ENCODE assay signal across 11 cellular contexts in the genomic region with DNA sequence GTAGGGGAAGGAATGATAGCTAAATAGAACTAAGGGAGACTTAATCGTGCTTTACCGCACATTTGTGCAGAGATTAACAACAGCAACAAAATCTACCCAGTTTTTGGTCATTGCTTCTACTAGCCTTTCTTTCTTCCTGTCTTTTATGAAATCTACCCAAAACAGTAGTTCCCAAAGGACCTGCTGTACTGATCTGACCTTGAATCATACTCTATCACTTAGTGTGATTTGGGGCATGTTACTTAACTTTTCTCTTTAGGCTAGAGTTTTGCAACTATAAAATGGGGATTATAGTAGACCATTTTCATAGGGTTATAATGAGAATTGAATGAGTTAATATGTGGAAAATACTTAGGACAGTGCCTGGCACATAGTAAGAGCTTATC. TPM values are rescaled to one million over a fixed set of nuclear protein-coding genes. Genes with fewer than 3 reads are reported as not detected.
DNase-seq lines count a peak whose midpoint lies in the region; ATAC-seq and TF ChIP-seq lines count a peak whose summit lies in the region.
"Had no signal": no experiment of that assay in that cellular context is flagged by ENCODE, and none has a peak within 500 bp of the region (broad histone marks: within the 10 kb centered on the region; RNA-seq: fewer than 3 reads in every experiment).

No MANE protein-coding gene starts in this region.

- H3K4me2 ChIP-seq in neural progenitor cell = peak overlapping the region; percentile 70

- no peak for TF ChIP-seq EP300 in gastroesophageal sphincter (IDR thresholded peaks at IDR 0.05)

- DNase-seq in adrenal gland (no peak), neural progenitor cell (ENCODE audit: low spot score) (no peak), NCI-H1694 (lab: John Stamatoyannopoulos, UW) (no peak)
- DNase-seq in activated CD8-positive, alpha-beta memory T cell treated with anti-CD3 and anti-CD28 coated beads for 24 hours = no peak
- DNase-seq: DMS 273 treated with DMSO at 0.1 percent for 48 hours, NCI-H2107, Peyer's patch had no signal

- H3F3A ChIP-seq in neural progenitor cell (ENCODE audit: low read depth) = peaks cover 73% of the 10 kb centered on the region

- H3K36me3 ChIP-seq in adrenal gland (replicated peaks in 1 of 2) (no peaks in the 10 kb centered on the region), gastroesophageal sphincter (no peaks in the 10 kb centered on the region), neural progenitor cell (no peaks in the 10 kb centered on the region), urinary bladder (ENCODE audit: insufficient read depth) (no peaks in the 10 kb centered on the region)
- H3K36me3 ChIP-seq: Peyer's patch, prostate gland had no signal

- H3K36me3 Mint-ChIP-seq in neural progenitor cell = no peaks in the 10 kb centered on the region

- WGBS in adrenal gland, 4 donors = 30 to 53% (median 47%) methylated on average over 2 of the region's 2 CpGs
- WGBS in gastroesophageal sphincter (ENCODE audit: low coverage in 1 of 2), 2 donors = 24% methylated on average over 2 of the region's 2 CpGs
- WGBS in urinary bladder = 30% methylated on average over 2 of the region's 2 CpGs

- peak overlapping the region; percentile 61 for H3K4me3 Mint-ChIP-seq in neural progenitor cell

- H2AFZ ChIP-seq in neural progenitor cell (replicated peaks) = no peak overlapping the region

- peak overlapping the region; percentile 25 for H3K9ac ChIP-seq in neural progenitor cell

- H3K27ac Mint-ChIP-seq in neural progenitor cell = peak overlapping the region; percentile 94

- no peaks in the 10 kb centered on the region for H3K9me3 Mint-ChIP-seq in neural progenitor cell

- peaks cover 95% of the 10 kb centered on the region for H3K79me2 ChIP-seq in neural progenitor cell (ENCODE audit: low read depth)

- no peaks in the 10 kb centered on the region for H3K27me3 ChIP-seq in adrenal gland
- no peaks in the 10 kb centered on the region for H3K27me3 ChIP-seq in gastroesophageal sphincter
- no peaks in the 10 kb centered on the region for H3K27me3 ChIP-seq in neural progenitor cell
- H3K27me3 ChIP-seq: Peyer's patch had no signal

- ATAC-seq in gastroesophageal sphincter (no peak), GM19455 (IDR thresholded peaks at IDR 0.05; ENCODE audit: unreplicated experiment) (no peak)

- no peak for TF ChIP-seq CTCF in adrenal gland (IDR thresholded peaks at IDR 0.05)
- TF ChIP-seq CTCF in gastroesophageal sphincter (IDR thresholded peaks at IDR 0.05) = no peak
- TF ChIP-seq CTCF in neural progenitor cell (IDR thresholded peaks at IDR 0.05) = no peak

- peaks cover 88% of the 10 kb centered on the region for H3K4me1 Mint-ChIP-seq in neural progenitor cell

- H3K4me1 ChIP-seq in adrenal gland (replicated peaks in 1 of 2) (peaks cover 30 to 54% of the 10 kb centered on the region in 2 donors), gastroesophageal sphincter (peaks cover 27 to 93% (median 37%) of the 10 kb centered on the region in 3 donors), neural progenitor cell (peaks cover 91% of the 10 kb centered on the region), urinary bladder (ENCODE audit: insufficient read depth) (peaks cover 5% of the 10 kb centered on the region)

- peaks cover 35% of the 10 kb centered on the region for H4K20me1 ChIP-seq in neural progenitor cell (ENCODE audit: low read depth)

- H3K27me3 Mint-ChIP-seq in neural progenitor cell (ENCODE audit: insufficient read depth, low read depth) = no peaks in the 10 kb centered on the region

- intact Hi-C loops in adrenal gland (cut with DNase I) = loop anchor here in 1 of 2 donors (10.0 kb wide), 1 partner anchor 69 kb away; no protein-coding TSS in a partner anchor

- H3K27ac ChIP-seq in adrenal gland (peak overlapping the region in 4 of 5 donors; percentile 36 to 71 (median 50)), gastroesophageal sphincter (peak overlapping the region; percentile 74 to 86 (median 84)), neural progenitor cell (peak overlapping the region; percentile 99), urinary bladder (ENCODE audit: low read depth) (peak overlapping the region; percentile 50)

- no peak overlapping the region for H3K4me3 ChIP-seq in adrenal gland
- H3K4me3 ChIP-seq in gastroesophageal sphincter = no peak overlapping the region
- H3K4me3 ChIP-seq in neural progenitor cell = peak overlapping the region; percentile 29
- no peak overlapping the region for H3K4me3 ChIP-seq in urinary bladder (ENCODE audit: low read depth, low read length)
- H3K4me3 ChIP-seq: Peyer's patch, prostate gland had no signal

- H3K9me3 ChIP-seq in adrenal gland (replicated peaks in 1 of 3) = no peaks in the 10 kb centered on the region
- H3K9me3 ChIP-seq in gastroesophageal sphincter = no peaks in the 10 kb centered on the region
- no peaks in the 10 kb centered on the region for H3K9me3 ChIP-seq in neural progenitor cell (ENCODE audit: low read depth)
- H3K9me3 ChIP-seq: Peyer's patch, prostate gland had no signal

- TF ChIP-seq POLR2A in adrenal gland (IDR thresholded peaks at IDR 0.05) (no peak), gastroesophageal sphincter (IDR thresholded peaks at IDR 0.05) (no peak)

RNA-seq across cellular contexts. Expression of gene MACF1, which starts 30.5 kb away (rescaled TPM):
- total RNA-seq in adrenal gland (100 to 1,000 TPM; 189 to 334 (median 230) TPM), gastroesophageal sphincter (100 to 1,000 TPM; 454 to 752 (median 541) TPM), neural progenitor cell (ENCODE audit: low replicate concordance) (203 and 222 TPM in 2 replicates), urinary bladder (476 TPM)
- polyA plus RNA-seq in adrenal gland (100 to 1,000 TPM in 2 of 3 donors, 10 to 100 TPM in 1; 85.1 to 108 (median 108) TPM), urinary bladder (93.0 TPM)
